1 cellular context compared by ENCODE assay signal in genomic region chr12:79934309-79935020, GRCh38.
TF ChIP-seq lines count a peak whose summit lies in the region.

No MANE protein-coding gene starts in this region.

TF ChIP-seq in HCT116, 20 proteins besides CTCF, POLR2A, EP300 and RAD21 (continued from another document):
- TF ChIP-seq ZBTB33 (IDR thresholded peaks at IDR 0.05; ENCODE audit: extremely low read depth, insufficient replicate concordance, low read length) (no peak), MAX (IDR thresholded peaks at IDR 0.05) (no peak; the same call in 1 of the 2 replicates), SRF (IDR thresholded peaks at IDR 0.05; ENCODE audit: low read depth) (no peak), ZNF274 (IDR thresholded peaks at IDR 0.05; ENCODE audit: low read depth, low read length) (no peak), TCF7L2 (IDR thresholded peaks at IDR 0.05; ENCODE audit: borderline replicate concordance, extremely low read depth, insufficient read depth, insufficient read length) (no peak), ZFX (IDR thresholded peaks at IDR 0.05) (0 out of 2 replicates have a peak, but pooled peaks have one; percentile 12), CBX3 (IDR thresholded peaks at IDR 0.05; ENCODE audit: low read depth) (no peak), SIN3A (IDR thresholded peaks at IDR 0.05; ENCODE audit: low read depth) (no peak), EZH2phosphoT487 (IDR thresholded peaks at IDR 0.05; ENCODE audit: borderline replicate concordance) (no peak), EZH2 (IDR thresholded peaks at IDR 0.05) (no peak)
TF ChIP-seq in HCT116: peak in this region for 3.
